26 cellular contexts compared by ENCODE assay signal in genomic region chr13:112131740-112132113, GRCh38.
DNase-seq lines count a peak whose midpoint lies in the region; ATAC-seq and TF ChIP-seq lines count a peak whose summit lies in the region.
"Had no signal": no experiment of that assay in that cellular context is flagged by ENCODE, and none has a peak within 500 bp of the region (broad histone marks: within the 10 kb centered on the region; RNA-seq: fewer than 3 reads in every experiment).

No MANE protein-coding gene starts in this region.

- intact Hi-C loops in activated T-helper 2 cell treated with anti-CD3 and anti-CD28 coated beads, Interferon-gamma antibody, Interleukin-2, Interleukin-4, amounts not matched to agents 10 μg/mL and 5 μg/mL and 100 μg/mL, durations not matched to agents 14 hours and 24 hours and 36 hours (cut with micrococcal nuclease) = no loop called here

- peak; percentile 39 for DNase-seq in COR-L47 (lab: John Stamatoyannopoulos, UW)
- DNase-seq in MG63 = peak; percentile 17
- DNase-seq in chondrocyte (ENCODE audit: low spot score) = peak; percentile 63
- no peak for DNase-seq in neural crest cell (ENCODE audit: low read depth, low spot score)
- no peak for DNase-seq in activated T-helper 2 cell treated with anti-CD3 and anti-CD28 coated beads, Interferon-gamma antibody, Interleukin-2, Interleukin-4, amounts not matched to agents 10 μg/mL and 5 μg/mL and 100 μg/mL, durations not matched to agents 14 hours and 24 hours and 36 hours (ENCODE audit: low spot score)
- DNase-seq: activated CD4-positive, alpha-beta T cell treated with anti-CD3 and anti-CD28 coated beads, Interleukin-2, amount 10 ng/mL, durations not matched to agents 24 days and 14 days; activated naive CD4-positive, alpha-beta T cell; activated T-cell treated with anti-CD3 and anti-CD28 coated beads, Interleukin-2, amount 50 U/mL, for 24 hours; brain microvascular endothelial cell; effector CD4-positive, alpha-beta T cell; H9; IMR-90; kidney; mammary epithelial cell; NCI-H1048; NCI-H2029 treated with DMSO at 0.1 percent for 48 hours; SHP77; stimulated activated CD4-positive, alpha-beta T cell treated with anti-CD3 and anti-CD28 coated beads, Interleukin-4, amount 100 ng/mL, for 24 hours; uterus had no signal

- no peaks in the 10 kb centered on the region for H3K4me1 Mint-ChIP-seq in chondrocyte (ENCODE audit: low read depth)
- H3K4me1 Mint-ChIP-seq in neural crest cell = peaks cover 18% of the 10 kb centered on the region
- H3K4me1 Mint-ChIP-seq in activated T-helper 2 cell treated with anti-CD3 and anti-CD28 coated beads, Interferon-gamma antibody, Interleukin-2, Interleukin-4, amounts not matched to agents 10 μg/mL and 5 μg/mL and 100 μg/mL, durations not matched to agents 14 hours and 24 hours and 36 hours (ENCODE audit: low read depth) = no peaks in the 10 kb centered on the region
- H3K4me1 Mint-ChIP-seq: activated CD4-positive, alpha-beta T cell treated with anti-CD3 and anti-CD28 coated beads, Interleukin-2, amount 10 ng/mL, durations not matched to agents 24 days and 14 days; stimulated activated effector memory CD8-positive, alpha-beta T cell treated with anti-CD3 and anti-CD28 coated beads, Interleukin-12 subunit alpha, Interleukin-12 subunit beta, amount 100 ng/mL, for 72 hours had no signal

- H3K9me3 Mint-ChIP-seq in chondrocyte (ENCODE audit: low read depth) (no peaks in the 10 kb centered on the region), neural crest cell (peaks cover 3% of the 10 kb centered on the region)
- no peaks in the 10 kb centered on the region for H3K9me3 Mint-ChIP-seq in activated T-helper 2 cell treated with anti-CD3 and anti-CD28 coated beads, Interferon-gamma antibody, Interleukin-2, Interleukin-4, amounts not matched to agents 10 μg/mL and 5 μg/mL and 100 μg/mL, durations not matched to agents 14 hours and 24 hours and 36 hours
- H3K9me3 Mint-ChIP-seq: activated CD4-positive, alpha-beta T cell treated with anti-CD3 and anti-CD28 coated beads, Interleukin-2, amount 10 ng/mL, durations not matched to agents 24 days and 14 days; activated T-cell treated with anti-CD3 and anti-CD28 coated beads, Interleukin-2, amount 50 U/mL, for 24 hours; H9; stimulated activated effector memory CD8-positive, alpha-beta T cell treated with anti-CD3 and anti-CD28 coated beads, Interleukin-12 subunit alpha, Interleukin-12 subunit beta, amount 100 ng/mL, for 72 hours had no signal

- no peak for TF ChIP-seq CTCF in chondrocyte (IDR thresholded peaks at IDR 0.05)
- TF ChIP-seq CTCF in neural crest cell (conservative IDR thresholded peaks at IDR 0.05) = no peak

- H3K36me3 Mint-ChIP-seq in chondrocyte (ENCODE audit: low read depth) (no peaks in the 10 kb centered on the region), neural crest cell (ENCODE audit: low read depth) (no peaks in the 10 kb centered on the region)
- no peaks in the 10 kb centered on the region for H3K36me3 Mint-ChIP-seq in activated T-helper 2 cell treated with anti-CD3 and anti-CD28 coated beads, Interferon-gamma antibody, Interleukin-2, Interleukin-4, amounts not matched to agents 10 μg/mL and 5 μg/mL and 100 μg/mL, durations not matched to agents 14 hours and 24 hours and 36 hours (ENCODE audit: low read depth)
- H3K36me3 Mint-ChIP-seq: stimulated activated effector memory CD8-positive, alpha-beta T cell treated with anti-CD3 and anti-CD28 coated beads, Interleukin-12 subunit alpha, Interleukin-12 subunit beta, amount 100 ng/mL, for 72 hours had no signal

- no peaks in the 10 kb centered on the region for H3K36me3 ChIP-seq in MG63
- H3K36me3 ChIP-seq: brain microvascular endothelial cell, prostate gland, uterus had no signal

- H3K4me3 Mint-ChIP-seq in chondrocyte (ENCODE audit: unreplicated experiment) (no peak overlapping the region), neural crest cell (no peak overlapping the region)
- H3K4me3 Mint-ChIP-seq in activated T-helper 2 cell treated with anti-CD3 and anti-CD28 coated beads, Interferon-gamma antibody, Interleukin-2, Interleukin-4, amounts not matched to agents 10 μg/mL and 5 μg/mL and 100 μg/mL, durations not matched to agents 14 hours and 24 hours and 36 hours (ENCODE audit: low read depth) = no peak overlapping the region
- H3K4me3 Mint-ChIP-seq: activated CD4-positive, alpha-beta T cell treated with anti-CD3 and anti-CD28 coated beads, Interleukin-2, amount 10 ng/mL, durations not matched to agents 24 days and 14 days; activated T-cell treated with anti-CD3 and anti-CD28 coated beads, Interleukin-2, amount 50 U/mL, for 24 hours; H9; stimulated activated effector memory CD8-positive, alpha-beta T cell treated with anti-CD3 and anti-CD28 coated beads, Interleukin-12 subunit alpha, Interleukin-12 subunit beta, amount 100 ng/mL, for 72 hours had no signal

- H3K4me3 ChIP-seq in MG63 = no peak overlapping the region
- H3K4me3 ChIP-seq: prostate gland, uterus had no signal

- no peaks in the 10 kb centered on the region for H3K27me3 ChIP-seq in MG63
- H3K27me3 ChIP-seq: brain microvascular endothelial cell, uterus had no signal

- H3K27ac Mint-ChIP-seq in chondrocyte (ENCODE audit: unreplicated experiment) = no peak overlapping the region
- peak overlapping the region; percentile 19 for H3K27ac Mint-ChIP-seq in neural crest cell (ENCODE audit: unreplicated experiment)
- no peak overlapping the region for H3K27ac Mint-ChIP-seq in activated T-helper 2 cell treated with anti-CD3 and anti-CD28 coated beads, Interferon-gamma antibody, Interleukin-2, Interleukin-4, amounts not matched to agents 10 μg/mL and 5 μg/mL and 100 μg/mL, durations not matched to agents 14 hours and 24 hours and 36 hours
- H3K27ac Mint-ChIP-seq: activated CD4-positive, alpha-beta T cell treated with anti-CD3 and anti-CD28 coated beads, Interleukin-2, amount 10 ng/mL, durations not matched to agents 24 days and 14 days; activated T-cell treated with anti-CD3 and anti-CD28 coated beads, Interleukin-2, amount 50 U/mL, for 24 hours; H9; stimulated activated effector memory CD8-positive, alpha-beta T cell treated with anti-CD3 and anti-CD28 coated beads, Interleukin-12 subunit alpha, Interleukin-12 subunit beta, amount 100 ng/mL, for 72 hours had no signal

- ATAC-seq in GM18868 (IDR thresholded peaks at IDR 0.05; ENCODE audit: unreplicated experiment) (no peak), GM21423 (IDR thresholded peaks at IDR 0.05; ENCODE audit: unreplicated experiment) (no peak), GM21576 (IDR thresholded peaks at IDR 0.05; ENCODE audit: unreplicated experiment) (no peak)
- ATAC-seq: Panc1; sciatic nerve; stimulated activated effector memory CD8-positive, alpha-beta T cell treated with anti-CD3 and anti-CD28 coated beads, Interleukin-12 subunit alpha, Interleukin-12 subunit beta, amount 100 ng/mL, for 72 hours had no signal

- no peaks in the 10 kb centered on the region for H3K9me3 ChIP-seq in MG63
- H3K9me3 ChIP-seq: prostate gland, uterus had no signal

- peaks cover 38% of the 10 kb centered on the region for H3K27me3 Mint-ChIP-seq in chondrocyte (ENCODE audit: low read depth)
- no peaks in the 10 kb centered on the region for H3K27me3 Mint-ChIP-seq in neural crest cell (ENCODE audit: low read depth)
- no peaks in the 10 kb centered on the region for H3K27me3 Mint-ChIP-seq in activated T-helper 2 cell treated with anti-CD3 and anti-CD28 coated beads, Interferon-gamma antibody, Interleukin-2, Interleukin-4, amounts not matched to agents 10 μg/mL and 5 μg/mL and 100 μg/mL, durations not matched to agents 14 hours and 24 hours and 36 hours (ENCODE audit: low read depth)
- H3K27me3 Mint-ChIP-seq: activated CD4-positive, alpha-beta T cell treated with anti-CD3 and anti-CD28 coated beads, Interleukin-2, amount 10 ng/mL, durations not matched to agents 24 days and 14 days had no signal

Comparison
In these comparisons a context has a peak if more than half of its experiments do, and no peak if none do; other contexts are left out.
1. DNase-seq: peak in COR-L47 (single experiment), MG63 (single experiment) and chondrocyte (single experiment); none in neural crest cell (single experiment) and activated T-helper 2 cell treated with anti-CD3 and anti-CD28 coated beads, Interferon-gamma antibody, Interleukin-2, Interleukin-4, amounts not matched to agents 10 μg/mL and 5 μg/mL and 100 μg/mL, durations not matched to agents 14 hours and 24 hours and 36 hours (single experiment).